ENCODE assay signal across 16 cellular contexts in the genomic region with DNA sequence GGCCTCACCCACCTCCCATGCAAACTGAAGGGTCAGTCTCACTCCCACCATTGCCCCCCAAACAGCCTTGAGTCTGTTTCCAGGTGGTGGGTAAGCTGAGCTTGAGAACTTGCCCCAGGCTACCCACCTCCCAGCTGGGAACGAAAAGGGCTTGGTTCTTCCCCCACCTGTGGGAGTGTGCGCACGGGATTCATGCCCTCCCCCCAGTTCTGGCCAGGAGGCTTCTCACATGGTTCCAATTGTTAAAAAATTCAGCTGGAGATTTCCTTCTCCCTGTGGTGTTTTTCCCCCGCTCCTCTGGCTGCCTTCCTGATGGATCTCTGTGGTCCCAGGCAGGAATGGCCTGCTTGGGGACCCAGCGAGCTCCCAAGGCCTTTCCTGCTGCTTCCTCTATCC.
DNase-seq lines count a peak whose midpoint lies in the region; ATAC-seq and TF ChIP-seq lines count a peak whose summit lies in the region.
"Had no signal": no experiment of that assay in that cellular context is flagged by ENCODE, and none has a peak within 500 bp of the region (broad histone marks: within the 10 kb centered on the region; RNA-seq: fewer than 3 reads in every experiment).

No MANE protein-coding gene starts in this region.

- in situ Hi-C loops in gastrocnemius medialis (cut with MboI; ENCODE audit: low sequenced_read_pairs in 4 of 4): loop anchor here in 1 of 4 donors (10.0 kb wide), 1 partner anchor 226 kb away; no protein-coding TSS in a partner anchor
- in situ Hi-C loops in ACHN (cut with HindIII; ENCODE audit: low pct_ligation_motif_present, low pct_unique_long_range_greater_than_20kb, low sequenced_read_pairs): no loop called here

- H3K9me2 ChIP-seq in OCI-LY7 (ENCODE audit: insufficient read depth, low read length): no peaks in the 10 kb centered on the region

- H3K27me3 ChIP-seq in HUES48 (ENCODE audit: control insufficient read depth, insufficient read depth, low read length): no peaks in the 10 kb centered on the region
- no peaks in the 10 kb centered on the region for H3K27me3 ChIP-seq in left ventricle myocardium inferior (ENCODE audit: low read depth)
- no peaks in the 10 kb centered on the region for H3K27me3 ChIP-seq in gastrocnemius medialis
- H3K27me3 ChIP-seq: upper lobe of left lung had no signal

- H3K9me3 ChIP-seq in HUES48 (ENCODE audit: control insufficient read depth, insufficient read depth, low read length) (peaks cover 7% of the 10 kb centered on the region), OCI-LY7 (ENCODE audit: low read length) (no peaks in the 10 kb centered on the region), left ventricle myocardium inferior (replicated peaks) (peaks cover 14% of the 10 kb centered on the region), gastrocnemius medialis (no peaks in the 10 kb centered on the region)
- H3K9me3 ChIP-seq: Caco-2, HAP-1, upper lobe of left lung had no signal

- H3K9ac ChIP-seq in HUES48 (ENCODE audit: low read depth, low read length): peak overlapping the region; percentile 63

- no peaks in the 10 kb centered on the region for H3K79me2 ChIP-seq in OCI-LY7 (ENCODE audit: insufficient read depth, low read depth, low read length)

- POLR2A ChIA-PET in OCI-LY7 (lab: Charles Lee): interaction anchor here (0.6 kb wide), 1 partner anchor 16 kb away, joined by 3 read pairs; no protein-coding TSS in a partner anchor

- H3K4me1 ChIP-seq in HUES48 (ENCODE audit: control insufficient read depth, insufficient read depth, low read length) (peaks cover 21% of the 10 kb centered on the region), OCI-LY7 (ENCODE audit: insufficient read depth, low read length, poor library complexity, severe bottlenecking) (no peaks in the 10 kb centered on the region), left ventricle myocardium inferior (peaks cover 31% of the 10 kb centered on the region), gastrocnemius medialis (peaks cover 0 to 7% of the 10 kb centered on the region in 2 donors)
- H3K4me1 ChIP-seq: Caco-2 had no signal

- no peak for ATAC-seq in gastrocnemius medialis
- ATAC-seq in HG03097 (IDR thresholded peaks at IDR 0.05; ENCODE audit: low FRiP score, unreplicated experiment): no peak
- no peak for ATAC-seq in activated CD4-positive, CD25-positive, alpha-beta regulatory T cell treated with anti-CD3 and anti-CD28 coated beads, Interleukin-2, amount 50 U/mL, for 24 hours
- ATAC-seq: PC-3 had no signal

- DNase-seq in OCI-LY7 (ENCODE audit: low spot score) (no peak), left ventricle myocardium inferior (no peak), gastrocnemius medialis (no peak), ACHN (no peak)
- DNase-seq: activated effector memory CD4-positive, alpha-beta T cell treated with anti-CD3 and anti-CD28 coated beads, Interleukin-2, amount 50 U/mL, for 16 hours; AML-193; Caco-2; MM.1S; NCI-H1436 treated with DMSO at 0.1 percent for 48 hours; PC-3; upper lobe of left lung had no signal

- H4K20me1 ChIP-seq in OCI-LY7 (ENCODE audit: insufficient read depth, low read length): no peaks in the 10 kb centered on the region

- BruUV-seq in OCI-LY7 (replicated peaks; lab: Mats Ljungman, UMichigan): no TSS peak

- no peaks in the 10 kb centered on the region for H3K36me3 ChIP-seq in HUES48 (ENCODE audit: control insufficient read depth, insufficient read depth, low read length)
- H3K36me3 ChIP-seq in OCI-LY7 (ENCODE audit: insufficient read depth, low read length): no peaks in the 10 kb centered on the region
- H3K36me3 ChIP-seq in left ventricle myocardium inferior: no peaks in the 10 kb centered on the region
- H3K36me3 ChIP-seq in gastrocnemius medialis: no peaks in the 10 kb centered on the region
- H3K36me3 ChIP-seq: HAP-1, upper lobe of left lung had no signal

- H3K4me2 ChIP-seq in OCI-LY7 (ENCODE audit: low read length): no peak overlapping the region

- H3K27ac ChIP-seq in HUES48 (ENCODE audit: low read depth, low read length) (peak overlapping the region; percentile 98), OCI-LY7 (ENCODE audit: low read depth, low read length, poor library complexity, severe bottlenecking) (no peak overlapping the region), left ventricle myocardium inferior (replicated peaks) (peak overlapping the region; percentile 86), gastrocnemius medialis (peak overlapping the region; percentile 12 to 54 (median 48))
- H3K27ac ChIP-seq: VCaP had no signal

- TF ChIP-seq CTCF in OCI-LY7 (conservative IDR thresholded peaks at IDR 0.05; ENCODE audit: low read length) (no peak), left ventricle myocardium inferior (IDR thresholded peaks at IDR 0.05; ENCODE audit: borderline replicate concordance) (no peak), gastrocnemius medialis (IDR thresholded peaks at IDR 0.05 in 4 of 5, conservative IDR thresholded peaks at IDR 0.05 in 1 of 5) (no peak)

- intact Hi-C loops in OCI-LY7 (cut with micrococcal nuclease; ENCODE audit: unreplicated experiment): no loop called here
- intact Hi-C loops in left ventricle myocardium inferior (cut with micrococcal nuclease): no loop called here
- intact Hi-C loops in gastrocnemius medialis (cut with DNase I; ENCODE audit: low total_unique reads): no loop called here

- H2AFZ ChIP-seq in OCI-LY7 (ENCODE audit: low read length): peak overlapping the region; percentile 51; the same call in 1 of the 2 replicates

- H3K4me3 ChIP-seq in HUES48 (ENCODE audit: low read depth, low read length): no peak overlapping the region
- H3K4me3 ChIP-seq in OCI-LY7 (ENCODE audit: low read depth, low read length, poor library complexity, severe bottlenecking): no peak overlapping the region
- no peak overlapping the region for H3K4me3 ChIP-seq in left ventricle myocardium inferior
- no peak overlapping the region for H3K4me3 ChIP-seq in gastrocnemius medialis
- H3K4me3 ChIP-seq: HAP-1, upper lobe of left lung had no signal

- no peak for TF ChIP-seq POLR2A in gastrocnemius medialis (IDR thresholded peaks at IDR 0.05)

- CTCF ChIA-PET in OCI-LY7 (lab: Charles Lee; ENCODE audit: unreplicated experiment): no interaction called here
